In genomic region chr19:18763674-18764590, GRCh38 we compare ENCODE assay signal across 11 cellular contexts. TPM values are rescaled to one million over a fixed set of nuclear protein-coding genes. Genes with fewer than 3 reads are reported as not detected.
DNase-seq lines count a peak whose midpoint lies in the region; ATAC-seq, FAIRE-seq and TF ChIP-seq lines count a peak whose summit lies in the region.
"Had no signal": no experiment of that assay in that cellular context is flagged by ENCODE, and none has a peak within 500 bp of the region (broad histone marks: within the 10 kb centered on the region; RNA-seq: fewer than 3 reads in every experiment).

No MANE protein-coding gene starts in this region.

- H3K9me3 ChIP-seq in A549 (no peaks in the 10 kb centered on the region), SJCRH30 (replicated peaks) (no peaks in the 10 kb centered on the region)

- DNase-seq in A549 (ENCODE audit: low read depth in 1 of 2, low spot score in 1 of 2) (no peak), HFF-Myc (ENCODE audit: extremely low read depth, low read depth) (peak; percentile 61), SJCRH30 (peak; percentile 73 to 75), iris pigment epithelial cell (ENCODE audit: low read depth) (peak; percentile 65), NCI-H1930 (lab: John Stamatoyannopoulos, UW) (no peak), GM23338 (ENCODE audit: low spot score) (no peak)
- DNase-seq in naive thymus-derived CD8-positive, alpha-beta T cell, result no peak
- DNase-seq in activated naive CD4-positive, alpha-beta T cell treated with anti-CD3 and anti-CD28 coated beads, Interleukin-2, amount 50 U/mL, for 16 hours, result no peak
- DNase-seq: effector memory CD8-positive, alpha-beta T cell; OCI-M1 had no signal

- TF ChIP-seq EP300 in A549 (IDR thresholded peaks at IDR 0.05), result no peak

- TF ChIP-seq CTCF in A549 (IDR thresholded peaks at IDR 0.05) (no peak), HFF-Myc (IDR thresholded peaks at IDR 0.05; ENCODE audit: low read depth, low read length, missing control alignments) (no peak), GM23338 (conservative IDR thresholded peaks at IDR 0.05; ENCODE audit: low read depth in 2 of 2) (no peak)

- peak; percentile 39 to 50; a peak in 4 of 6 replicates for ATAC-seq in A549
- ATAC-seq in naive thymus-derived CD8-positive, alpha-beta T cell, result no peak
- no peak for ATAC-seq in GM23338
- ATAC-seq: effector memory CD8-positive, alpha-beta T cell had no signal

- H3K36me3 ChIP-seq in SJCRH30 (no peaks in the 10 kb centered on the region), GM23338 (ENCODE audit: insufficient read depth) (no peaks in the 10 kb centered on the region)

- no peak overlapping the region for H3K4me3 Mint-ChIP-seq in naive thymus-derived CD8-positive, alpha-beta T cell
- H3K4me3 Mint-ChIP-seq in GM23338, result no peak overlapping the region
- H3K4me3 Mint-ChIP-seq: CD4-positive, alpha-beta memory T cell; effector memory CD8-positive, alpha-beta T cell had no signal

- FAIRE-seq in A549 (lab: Jason Lieb, UNC), result no peak

- no peaks in the 10 kb centered on the region for H3K9me3 Mint-ChIP-seq in naive thymus-derived CD8-positive, alpha-beta T cell
- H3K9me3 Mint-ChIP-seq in GM23338, result no peaks in the 10 kb centered on the region
- H3K9me3 Mint-ChIP-seq: CD4-positive, alpha-beta memory T cell; effector memory CD8-positive, alpha-beta T cell had no signal

- no peak overlapping the region for H3K4me3 ChIP-seq in A549
- no peak overlapping the region for H3K4me3 ChIP-seq in HFF-Myc (replicated peaks; ENCODE audit: low read depth, low read length)
- no peak overlapping the region for H3K4me3 ChIP-seq in SJCRH30
- no peak overlapping the region for H3K4me3 ChIP-seq in GM23338

- H3K4me1 Mint-ChIP-seq in naive thymus-derived CD8-positive, alpha-beta T cell, result peaks cover 0 to 2% (median under 1%) of the 10 kb centered on the region in 4 donors
- H3K4me1 Mint-ChIP-seq in GM23338, result peaks cover 8% of the 10 kb centered on the region; the same call in 2 of the 3 replicates
- H3K4me1 Mint-ChIP-seq: CD4-positive, alpha-beta memory T cell had no signal

- H3K27me3 Mint-ChIP-seq in naive thymus-derived CD8-positive, alpha-beta T cell, result no peaks in the 10 kb centered on the region
- peaks cover 34% of the 10 kb centered on the region for H3K27me3 Mint-ChIP-seq in GM23338 (ENCODE audit: insufficient read depth, low read depth, poor library complexity)
- H3K27me3 Mint-ChIP-seq: CD4-positive, alpha-beta memory T cell; effector memory CD8-positive, alpha-beta T cell had no signal

- no peak for TF ChIP-seq POLR2A in A549 (IDR thresholded peaks at IDR 0.05; ENCODE audit: low read length)

- 77% methylated on average over 13 of the region's 41 CpGs for WGBS in A549 (ENCODE audit: missing lambda C conversion rate)

- no peak overlapping the region for H2AFZ ChIP-seq in GM23338

- POLR2A ChIA-PET in A549 (lab: Yijun Ruan, JAX), result no interaction called here
- POLR2A ChIA-PET in naive thymus-derived CD8-positive, alpha-beta T cell (lab: Charles Lee), result no interaction called here

- H3F3A ChIP-seq in GM23338 (replicated peaks; ENCODE audit: low read depth), result 0 out of 2 replicates have a peak, but pooled peaks cover 3% of the 10 kb centered on the region

- H3K27ac Mint-ChIP-seq in naive thymus-derived CD8-positive, alpha-beta T cell, result peak overlapping the region in 1 of 10 donors; percentile 69
- no peak overlapping the region for H3K27ac Mint-ChIP-seq in GM23338
- H3K27ac Mint-ChIP-seq: effector memory CD8-positive, alpha-beta T cell had no signal

- peaks cover 7% of the 10 kb centered on the region for H4K20me1 ChIP-seq in GM23338 (replicated peaks; ENCODE audit: insufficient read depth)

- peaks cover 0 to 9% (median 3%) of the 10 kb centered on the region in 3 donors for H3K36me3 Mint-ChIP-seq in naive thymus-derived CD8-positive, alpha-beta T cell
- H3K36me3 Mint-ChIP-seq in GM23338 (ENCODE audit: low read depth), result no peaks in the 10 kb centered on the region

- TF ChIP-seq RAD21 in A549 (conservative IDR thresholded peaks at IDR 0.05 in 1 of 2, IDR thresholded peaks at IDR 0.05 in 1 of 2), result no peak

- CTCF ChIA-PET in A549 (lab: Yijun Ruan, JAX), result no interaction called here

- H3K4me1 ChIP-seq in A549 (peaks cover 15% of the 10 kb centered on the region; the same call in 2 of the 3 replicates), SJCRH30 (peaks cover 56% of the 10 kb centered on the region), GM23338 (ENCODE audit: insufficient read depth) (no peaks in the 10 kb centered on the region)

- H3K4me2 ChIP-seq in A549, result peak overlapping the region; percentile 12; the same call in 1 of the 3 replicates
- H3K4me2 ChIP-seq in GM23338, result no peak overlapping the region

- H3K27ac ChIP-seq in A549, result peak overlapping the region in 1 of 2 experiments; percentile 65; a peak in 3 of 6 replicates
- H3K27ac ChIP-seq in SJCRH30, result peak overlapping the region; percentile 64
- H3K27ac ChIP-seq in GM23338 (ENCODE audit: low read depth), result no peak overlapping the region

- no peaks in the 10 kb centered on the region for H3K79me2 ChIP-seq in GM23338 (replicated peaks; ENCODE audit: insufficient read depth)

- H3K27me3 ChIP-seq in SJCRH30, result no peaks in the 10 kb centered on the region
- peaks cover 54% of the 10 kb centered on the region for H3K27me3 ChIP-seq in GM23338 (ENCODE audit: insufficient read depth)

- no peaks in the 10 kb centered on the region for H3K9me2 ChIP-seq in GM23338 (ENCODE audit: insufficient read depth)

TF ChIP-seq in A549, 52 proteins besides CTCF, POLR2A, EP300 and RAD21:
- 0 out of 2 replicates have a peak, but pooled peaks have one; percentile 22 for TF ChIP-seq GATA3 (IDR thresholded peaks at IDR 0.05; ENCODE audit: borderline replicate concordance)
- TF ChIP-seq, protein P1, sequence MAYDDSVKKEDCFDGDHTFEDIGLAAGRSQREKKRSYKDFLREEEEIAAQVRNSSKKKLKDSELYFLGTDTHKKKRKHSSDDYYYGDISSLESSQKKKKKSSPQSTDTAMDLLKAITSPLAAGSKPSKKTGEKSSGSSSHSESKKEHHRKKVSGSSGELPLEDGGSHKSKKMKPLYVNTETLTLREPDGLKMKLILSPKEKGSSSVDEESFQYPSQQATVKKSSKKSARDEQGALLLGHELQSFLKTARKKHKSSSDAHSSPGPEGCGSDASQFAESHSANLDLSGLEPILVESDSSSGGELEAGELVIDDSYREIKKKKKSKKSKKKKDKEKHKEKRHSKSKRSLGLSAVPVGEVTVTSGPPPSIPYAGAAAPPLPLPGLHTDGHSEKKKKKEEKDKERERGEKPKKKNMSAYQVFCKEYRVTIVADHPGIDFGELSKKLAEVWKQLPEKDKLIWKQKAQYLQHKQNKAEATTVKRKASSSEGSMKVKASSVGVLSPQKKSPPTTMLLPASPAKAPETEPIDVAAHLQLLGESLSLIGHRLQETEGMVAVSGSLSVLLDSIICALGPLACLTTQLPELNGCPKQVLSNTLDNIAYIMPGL (CRISPR knock-in tag; IDR thresholded peaks at IDR 0.05; ENCODE audit: borderline replicate concordance), result no peak

TF ChIP-seq in GM23338, 12 proteins besides CTCF, POLR2A, EP300 and RAD21:
- TF ChIP-seq EZH2phosphoT487 (IDR thresholded peaks at IDR 0.05; ENCODE audit: unreplicated experiment) (no peak), ETS1 (IDR thresholded peaks at IDR 0.05) (no peak), JUNB (IDR thresholded peaks at IDR 0.05; ENCODE audit: unreplicated experiment) (no peak)

RNA-seq across cellular contexts. Expression of gene COMP, which starts 27.2 kb away (rescaled TPM):
- polyA plus RNA-seq in A549 (2011; rRNA removed) (not detected in 2 replicates), A549 (2017; fragmentation: RNase III; extraction: RNeasy Plus Mini Kit Qiagen cat#74134 plus additional on column Dnase treatment) (not detected in 3 replicates), GM23338 (2016; fragmentation: Nextera tagmentation; extraction: Ambion mirVana) (0.31 and 0.58 TPM in 2 replicates)
- 0.03 TPM in 1 of 2 replicates, not detected in the other for polyA plus RNA-seq in A549 (2012; cell fraction: cytosol; rRNA removed)
- 0.10 TPM in 1 of 2 replicates, not detected in the other for polyA plus RNA-seq in A549 (2012; cell fraction: nucleus; rRNA removed)
- polyA minus RNA-seq in A549 (2011; rRNA and poly(A)+ RNA removed), result not detected in 2 replicates
- not detected in 2 replicates for total RNA-seq in SJCRH30 (2014; rRNA removed; shearing (Covaris generic))
- total RNA-seq in naive thymus-derived CD8-positive, alpha-beta T cell, result not detected
- not detected for polyA plus RNA-seq in naive thymus-derived CD8-positive, alpha-beta T cell
- 0.63 TPM in 1 of 2 replicates, not detected in the other for total RNA-seq in GM23338 (2014; rRNA removed; shearing (Covaris generic))
- total RNA-seq: CD4-positive, alpha-beta memory T cell had no signal
- polyA plus RNA-seq: CD4-positive, alpha-beta memory T cell had no signal

Comparison
In these comparisons a context has a peak if more than half of its experiments do, and no peak if none do; other contexts are left out.
1. ATAC-seq: peak in A549 (2 of 2); none in naive thymus-derived CD8-positive, alpha-beta T cell (0 of 2) and GM23338 (single experiment).
2. DNase-seq: peak in HFF-Myc (single experiment), SJCRH30 (2 of 2) and iris pigment epithelial cell (single experiment); none in A549 (0 of 2), naive thymus-derived CD8-positive, alpha-beta T cell (0 of 10), NCI-H1930 (0 of 2), activated naive CD4-positive, alpha-beta T cell treated with anti-CD3 and anti-CD28 coated beads, Interleukin-2, amount 50 U/mL, for 16 hours (single experiment) and GM23338 (single experiment).